In genomic region chr7:149686449-149686848, GRCh38 we compare ENCODE assay signal across 19 cellular contexts.
"Had no signal": no experiment of that assay in that cellular context is flagged by ENCODE, and none has a peak within 500 bp of the region (broad histone marks: within the 10 kb centered on the region; RNA-seq: fewer than 3 reads in every experiment).

No MANE protein-coding gene starts in this region.

- H3K79me2 ChIP-seq: parathyroid adenoma had no signal

- H3K36me3 ChIP-seq: esophagus squamous epithelium, heart left ventricle, right lobe of liver, tibial artery, upper lobe of left lung, uterus had no signal

- H3K4me3 ChIP-seq: esophagus squamous epithelium, heart left ventricle, lung, psoas muscle, right lobe of liver, tibial artery, upper lobe of left lung, uterus had no signal

- H3K9ac ChIP-seq: parathyroid adenoma had no signal

- DNase-seq: esophagus squamous epithelium; foreskin keratinocyte; heart left ventricle; hippocampal formation; left colon; left ventricle myocardium superior; mesenchymal stem cell; naive B cell; occipital lobe; psoas muscle; retina; right lobe of liver; stimulated activated CD4-positive, alpha-beta T cell treated with anti-CD3 and anti-CD28 coated beads, Interleukin-4, amount 100 ng/mL, for 24 hours; tibial artery; upper lobe of left lung; uterus had no signal

- H3K4me1 ChIP-seq: foreskin keratinocyte, heart left ventricle, parathyroid adenoma, psoas muscle, right lobe of liver, tibial artery, uterus had no signal

- H2AFZ ChIP-seq: parathyroid adenoma had no signal

- H3K27ac ChIP-seq: esophagus squamous epithelium, foreskin keratinocyte, heart left ventricle, parathyroid adenoma, psoas muscle, right lobe of liver, tibial artery, upper lobe of left lung, uterus had no signal

- H3K9me3 ChIP-seq: esophagus squamous epithelium, psoas muscle, right lobe of liver, upper lobe of left lung, uterus had no signal

- ATAC-seq: foreskin keratinocyte; heart left ventricle; left colon; left ventricle myocardium superior; psoas muscle; right lobe of liver; stimulated activated memory B cell treated with anti-CD40 and anti-IgM and Interleukin-4, amounts not matched to agents 10 μg/mL and 1 μg/mL and 100 μg/mL, for 72 hours had no signal
